Comparison of ENCODE assay signal across 8 cellular contexts in genomic region chr12:49580572-49581535, GRCh38. TPM values are rescaled to one million over a fixed set of nuclear protein-coding genes. Genes with fewer than 3 reads are reported as not detected.
A peak's percentile ranks its signal among the peaks of the same experiment; 100 is the strongest.
DNase-seq lines count a peak whose midpoint lies in the region; ATAC-seq and TF ChIP-seq lines count a peak whose summit lies in the region.

No MANE protein-coding gene starts in this region.

- H3F3A ChIP-seq in SK-N-SH (replicated peaks; ENCODE audit: insufficient read depth): peaks cover 3% of the 10 kb centered on the region

- TF ChIP-seq POLR2A in prostate gland (IDR thresholded peaks at IDR 0.05): no peak

- no peak overlapping the region for H3K9ac ChIP-seq in SK-N-SH

- WGBS in SK-N-SH (ENCODE audit: low lambda C conversion rate): 55% methylated on average over 6 of the region's 8 CpGs
- WGBS in prostate gland: 27% methylated on average over 8 of the region's 8 CpGs

- H3K9me2 ChIP-seq in SK-N-SH: no peaks in the 10 kb centered on the region

- no peak for ATAC-seq in HG02970 (IDR thresholded peaks at IDR 0.05; ENCODE audit: low FRiP score, unreplicated experiment)

- TF ChIP-seq CTCF in SK-N-SH (IDR thresholded peaks at IDR 0.05) (peak; percentile 88), left ventricle myocardium inferior (IDR thresholded peaks at IDR 0.05; ENCODE audit: borderline replicate concordance) (peak; percentile 83), prostate gland (IDR thresholded peaks at IDR 0.05) (peak in 3 of 4 experiments; percentile 51 to 70 (median 67))

- CTCF ChIA-PET in SK-N-SH (lab: Yijun Ruan, JAX): interaction anchor here (0.7 to 4.5 kb wide), 50 partner anchors 8 to 292 kb away, joined by 3 to 73 read pairs (median 5); partner anchors contain the start of genes C1QL4, DNAJC22, FAM186B and KCNH3

- H3K27me3 ChIP-seq in SK-N-SH (ENCODE audit: insufficient read depth) (no peaks in the 10 kb centered on the region), left ventricle myocardium inferior (ENCODE audit: low read depth) (no peaks in the 10 kb centered on the region), prostate gland (replicated peaks; ENCODE audit: insufficient read depth) (no peaks in the 10 kb centered on the region)

- no peaks in the 10 kb centered on the region; the same call in 1 of the 2 replicates for H3K79me2 ChIP-seq in SK-N-SH (ENCODE audit: insufficient read depth)

- H3K27ac ChIP-seq in SK-N-SH (ENCODE audit: low read depth in 2 of 2, low read length in 1 of 2): no peak overlapping the region; a peak in 1 of 4 replicates
- peak overlapping the region; percentile 67 for H3K27ac ChIP-seq in left ventricle myocardium inferior (replicated peaks)
- no peak overlapping the region for H3K27ac ChIP-seq in prostate gland

- H3K4me3 ChIP-seq in SK-N-SH (ENCODE audit: low read depth in 2 of 2, low read length in 1 of 2): no peak overlapping the region; a peak in 1 of 4 replicates
- no peak overlapping the region for H3K4me3 ChIP-seq in left ventricle myocardium inferior
- no peak overlapping the region for H3K4me3 ChIP-seq in prostate gland

- peak; percentile 3 for DNase-seq in NCI-H345 (lab: John Stamatoyannopoulos, UW)
- DNase-seq in NCI-H345 treated with DMSO at 0.1 percent for 48 hours (lab: John Stamatoyannopoulos, UW; ENCODE audit: unreplicated experiment): no peak
- peak; percentile 36 for DNase-seq in MV-4-11 (lab: John Stamatoyannopoulos, UW)
- DNase-seq in SK-N-SH: peak; percentile 83
- DNase-seq in amniotic stem cell (lab: John Stamatoyannopoulos, UW): peak; percentile 75
- DNase-seq in left ventricle myocardium inferior: peak; percentile 63
- peak; percentile 52 for DNase-seq in prostate gland (ENCODE audit: low spot score)

- no peak overlapping the region for H2AFZ ChIP-seq in SK-N-SH (ENCODE audit: low read depth)

- TF ChIP-seq EP300 in SK-N-SH (IDR thresholded peaks at IDR 0.05; ENCODE audit: borderline replicate concordance in 1 of 2, low read depth in 1 of 2, low read length in 1 of 2): no peak; a peak in 1 of 4 replicates

- H3K9me3 ChIP-seq in SK-N-SH (no peaks in the 10 kb centered on the region), left ventricle myocardium inferior (replicated peaks) (no peaks in the 10 kb centered on the region), prostate gland (no peaks in the 10 kb centered on the region)

- POLR2A ChIA-PET in SK-N-SH (lab: Yijun Ruan, JAX): interaction anchor here (0.6 to 1.0 kb wide), 2 partner anchors 13 to 221 kb away, joined by 3 to 4 read pairs; partner anchors contain the start of gene MCRS1

- H3K36me3 ChIP-seq in SK-N-SH (replicated peaks in 1 of 2; ENCODE audit: control insufficient read depth in 1 of 2, insufficient read depth in 2 of 2, low read length in 1 of 2) (peaks cover 18 to 20% of the 10 kb centered on the region in 2 experiments), left ventricle myocardium inferior (no peaks in the 10 kb centered on the region), prostate gland (no peaks in the 10 kb centered on the region)

- peaks cover 0 to 18% of the 10 kb centered on the region in 2 experiments; a peak in 1 of 4 replicates for H3K4me1 ChIP-seq in SK-N-SH (ENCODE audit: control insufficient read depth in 1 of 2, insufficient read depth in 2 of 2, low read depth in 1 of 2, low read length in 1 of 2)
- H3K4me1 ChIP-seq in left ventricle myocardium inferior: peaks cover 57% of the 10 kb centered on the region
- H3K4me1 ChIP-seq in prostate gland (replicated peaks): no peaks in the 10 kb centered on the region

- intact Hi-C loops in left ventricle myocardium inferior (cut with micrococcal nuclease) (no loop called here), prostate gland (cut with DNase I) (loop anchor here (5.0 kb wide), 1 partner anchor 41 kb away; the partner anchor contains the start of gene PRPF40B)

- H4K20me1 ChIP-seq in SK-N-SH (ENCODE audit: insufficient read depth): peaks cover 7% of the 10 kb centered on the region; the same call in 1 of the 2 replicates

- no peak overlapping the region for H3K4me2 ChIP-seq in SK-N-SH

- peak; percentile 82 for TF ChIP-seq RAD21 in SK-N-SH (IDR thresholded peaks at IDR 0.05; ENCODE audit: low read length)

TF ChIP-seq in SK-N-SH, 30 proteins besides CTCF, POLR2A, EP300 and RAD21:
- peak; percentile 52 for TF ChIP-seq PBX3 (IDR thresholded peaks at IDR 0.05)
- TF ChIP-seq SMC3 (IDR thresholded peaks at IDR 0.05; ENCODE audit: low read depth, low read length): peak; percentile 53
- TF ChIP-seq MXI1 (IDR thresholded peaks at IDR 0.05; ENCODE audit: low read depth, low read length): no peak
- no peak for TF ChIP-seq ZBTB33 (IDR thresholded peaks at IDR 0.05; ENCODE audit: borderline replicate concordance, low read depth)
- no peak for TF ChIP-seq SIN3A (IDR thresholded peaks at IDR 0.05; ENCODE audit: borderline replicate concordance, low read depth, low read length)
- TF ChIP-seq RXRA (IDR thresholded peaks at IDR 0.05; ENCODE audit: borderline replicate concordance, low read depth): no peak

RNA-seq across cellular contexts. Expression of gene MCRS1, which starts 12.9 kb away (rescaled TPM):
- polyA plus RNA-seq in SK-N-SH (2012; rRNA removed): 103 and 107 TPM in 2 replicates
- polyA plus RNA-seq in SK-N-SH (2012; cell fraction: cytosol; rRNA removed): 50.0 and 75.2 TPM in 2 replicates
- polyA plus RNA-seq in SK-N-SH (2012; cell fraction: nucleus; rRNA removed): 200 and 202 TPM in 2 replicates
- total RNA-seq in left ventricle myocardium inferior (97.9 TPM), prostate gland (10 to 100 TPM; 54.1 to 87.0 TPM)

RNA-seq across cellular contexts. Expression of gene FAM186B, which starts 24.6 kb away (rescaled TPM):
- 0.16 and 0.24 TPM in 2 replicates for polyA plus RNA-seq in SK-N-SH (2012; rRNA removed)
- polyA plus RNA-seq in SK-N-SH (2012; cell fraction: cytosol; rRNA removed): 0.09 and 0.18 TPM in 2 replicates
- 0.80 and 0.93 TPM in 2 replicates for polyA plus RNA-seq in SK-N-SH (2012; cell fraction: nucleus; rRNA removed)
- 0.33 TPM for total RNA-seq in left ventricle myocardium inferior
- 1 to 10 TPM in 1 of 2 donors, under 1 TPM in 1; 0.23 to 10.0 TPM for total RNA-seq in prostate gland

RNA-seq across cellular contexts. Expression of gene KCNH3, which starts 42.0 kb away (rescaled TPM):
- 3.2 and 3.7 TPM in 2 replicates for polyA plus RNA-seq in SK-N-SH (2012; rRNA removed)
- polyA plus RNA-seq in SK-N-SH (2012; cell fraction: cytosol; rRNA removed): 1.0 and 1.8 TPM in 2 replicates
- 14.3 and 17.0 TPM in 2 replicates for polyA plus RNA-seq in SK-N-SH (2012; cell fraction: nucleus; rRNA removed)
- total RNA-seq in left ventricle myocardium inferior: 0.41 TPM
- total RNA-seq in prostate gland: 1 to 10 TPM; 1.8 to 2.2 TPM

RNA-seq across cellular contexts. Expression of gene PRPF40B, which starts 42.5 kb away (rescaled TPM):
- 24.3 and 27.0 TPM in 2 replicates for polyA plus RNA-seq in SK-N-SH (2012; rRNA removed)
- polyA plus RNA-seq in SK-N-SH (2012; cell fraction: cytosol; rRNA removed): 11.2 and 14.6 TPM in 2 replicates
- 125 TPM in 2 replicates for polyA plus RNA-seq in SK-N-SH (2012; cell fraction: nucleus; rRNA removed)
- total RNA-seq in left ventricle myocardium inferior: 22.0 TPM
- total RNA-seq in prostate gland: 10 to 100 TPM; 13.9 to 31.1 TPM
